1 cellular context compared by ENCODE assay signal in genomic region chr19:58388175-58388526, GRCh38.
TF ChIP-seq lines count a peak whose summit lies in the region.

No MANE protein-coding gene starts in this region.

TF ChIP-seq in HepG2, 621 proteins besides CTCF, POLR2A, EP300 and RAD21:
- TF ChIP-seq HOXA7 (CRISPR knock-in tag; IDR thresholded peaks at IDR 0.05), result no peak
- 0 out of 2 replicates have a peak, but pooled peaks have one; percentile 31 for TF ChIP-seq PHF21A (CRISPR knock-in tag; IDR thresholded peaks at IDR 0.05)
- no peak for TF ChIP-seq NFE2L2 (IDR thresholded peaks at IDR 0.05; ENCODE audit: low read length)
